In genomic region chr21:30408782-30409494, GRCh38 we compare ENCODE assay signal across 7 cellular contexts. TPM values are rescaled to one million over a fixed set of nuclear protein-coding genes. Genes with fewer than 3 reads are reported as not detected.
DNase-seq lines count a peak whose midpoint lies in the region; ATAC-seq, FAIRE-seq and TF ChIP-seq lines count a peak whose summit lies in the region.
"Had no signal": no experiment of that assay in that cellular context is flagged by ENCODE, and none has a peak within 500 bp of the region (broad histone marks: within the 10 kb centered on the region; RNA-seq: fewer than 3 reads in every experiment).

No MANE protein-coding gene starts in this region.

- H3K27me3 ChIP-seq in GM12878 (replicated peaks in 1 of 2; ENCODE audit: control insufficient read depth in 2 of 2, insufficient read depth in 2 of 2, low read length in 1 of 2) (no peaks in the 10 kb centered on the region), trophoblast cell (ENCODE audit: insufficient read depth, low read length) (no peaks in the 10 kb centered on the region)
- H3K27me3 ChIP-seq: Peyer's patch had no signal

- H3K4ac ChIP-seq in trophoblast cell (ENCODE audit: low read depth, low read length) = no peak overlapping the region

- H2BK12ac ChIP-seq in trophoblast cell (ENCODE audit: low read length) = no peak overlapping the region

- no peak for TF ChIP-seq RAD21 in GM12878 (IDR thresholded peaks at IDR 0.05; ENCODE audit: insufficient read depth, low read depth, low read length)

- 39% methylated on average over 14 of the region's 14 CpGs for WGBS in GM12878 (ENCODE audit: insufficient coverage, insufficient replicate concordance, low lambda C conversion rate, missing lambda C conversion rate)
- WGBS in trophoblast cell (ENCODE audit: extremely low coverage, insufficient coverage, insufficient read length) = no CpG with 5 or more reads among the region's 14 CpGs

- ATAC-seq in GM12878 (peak; percentile 70), GM19463 (IDR thresholded peaks at IDR 0.05; ENCODE audit: unreplicated experiment) (no peak), HG02885 (IDR thresholded peaks at IDR 0.05; ENCODE audit: poor library complexity, unreplicated experiment) (no peak)

- H3K79me1 ChIP-seq in trophoblast cell (ENCODE audit: low read length) = no peaks in the 10 kb centered on the region

- H2BK120ac ChIP-seq in trophoblast cell (ENCODE audit: insufficient read depth, low read length, poor library complexity) = no peak overlapping the region

- no peak overlapping the region for H3K23ac ChIP-seq in trophoblast cell (ENCODE audit: low read length)

- no peak overlapping the region for H2AFZ ChIP-seq in GM12878 (ENCODE audit: control insufficient read depth, low read depth, low read length)
- H2AFZ ChIP-seq in trophoblast cell (ENCODE audit: insufficient read depth, low read length, poor library complexity) = no peak overlapping the region

- H4K12ac ChIP-seq in trophoblast cell (ENCODE audit: low read depth, low read length) = no peak overlapping the region

- H3K4me2 ChIP-seq in GM12878 (ENCODE audit: control insufficient read depth, insufficient read depth) (no peak overlapping the region), trophoblast cell (ENCODE audit: low read length) (peak overlapping the region; percentile 57)

- intact Hi-C loops in GM12878 (cut with micrococcal nuclease; ENCODE audit: unreplicated experiment) = loop anchor here (1.0 kb wide), 1 partner anchor 68 kb away; no protein-coding TSS in a partner anchor

- in situ Hi-C loops in GM12878 (cut with MboI) = no loop called here

- H3K9me3 ChIP-seq in GM12878 (replicated peaks; ENCODE audit: control insufficient read depth, insufficient read depth, low read length) = no peaks in the 10 kb centered on the region
- no peaks in the 10 kb centered on the region for H3K9me3 ChIP-seq in trophoblast cell (ENCODE audit: insufficient read depth, low read depth, low read length)
- H3K9me3 ChIP-seq: Peyer's patch had no signal

- H4K20me1 ChIP-seq in GM12878 (ENCODE audit: control insufficient read depth, insufficient read depth) = no peaks in the 10 kb centered on the region

- SMC1A ChIA-PET in GM12878 (lab: Charles Lee; ENCODE audit: uncharacterized antibody, unreplicated experiment) = no interaction called here

- H3K18ac ChIP-seq in trophoblast cell (ENCODE audit: low read length) = no peak overlapping the region

- CTCF ChIA-PET in GM12878 (lab: Yijun Ruan, JAX) = interaction anchor here (0.6 to 2.0 kb wide), 4 partner anchors 21 to 68 kb away, joined by 3 to 6 read pairs (median 3); no protein-coding TSS in a partner anchor

- no peak for TF ChIP-seq POLR2A in GM12878 (IDR thresholded peaks at IDR 0.05; ENCODE audit: low read depth, low read length)

- no peak overlapping the region for H2AK5ac ChIP-seq in trophoblast cell (ENCODE audit: low read length)

- no peaks in the 10 kb centered on the region for H3K36me3 ChIP-seq in GM12878 (ENCODE audit: control insufficient read depth in 2 of 2, insufficient read depth in 2 of 2, low read length in 1 of 2)
- H3K36me3 ChIP-seq in trophoblast cell (ENCODE audit: control insufficient read depth in 1 of 2, insufficient read depth in 2 of 2, low read length in 2 of 2) = no peaks in the 10 kb centered on the region
- H3K36me3 ChIP-seq: Peyer's patch had no signal

- no peak for TF ChIP-seq EP300 in GM12878 (IDR thresholded peaks at IDR 0.05; ENCODE audit: borderline replicate concordance in 1 of 2, control insufficient read depth in 1 of 2, low read depth in 2 of 2, low read length in 2 of 2)

- H3K27ac ChIP-seq in GM12878 (ENCODE audit: control insufficient read depth, insufficient read depth) (no peak overlapping the region), trophoblast cell (ENCODE audit: low read depth, low read length) (no peak overlapping the region)
- H3K27ac ChIP-seq: Peyer's patch had no signal

- peak; percentile 52 for DNase-seq in ELF-1 (ENCODE audit: low read depth, low spot score)
- peak; percentile 65 for DNase-seq in NCI-H1694 (lab: John Stamatoyannopoulos, UW)
- no peak for DNase-seq in GM12878 (ENCODE audit: low read depth, low spot score)
- DNase-seq in trophoblast cell = peak; percentile 52 to 79

- POLR2A ChIA-PET in GM12878 (lab: Charles Lee) = no interaction called here

- RAD21 ChIA-PET in GM12878 (lab: Charles Lee; ENCODE audit: unreplicated experiment) = no interaction called here

- H3K4me1 ChIP-seq in GM12878 (ENCODE audit: control insufficient read depth, insufficient read depth, low read length) = no peaks in the 10 kb centered on the region
- no peaks in the 10 kb centered on the region for H3K4me1 ChIP-seq in trophoblast cell (ENCODE audit: control insufficient read depth in 1 of 2, insufficient read depth in 2 of 2, low read length in 2 of 2)
- H3K4me1 ChIP-seq: Peyer's patch had no signal

- no peak overlapping the region for H2BK5ac ChIP-seq in trophoblast cell (ENCODE audit: low read depth, low read length, poor library complexity)

- BruUV-seq in GM12878 (replicated peaks; lab: Mats Ljungman, UMichigan) = no TSS peak

- TF ChIP-seq CTCF in GM12878 (IDR thresholded peaks at IDR 0.05 in 2 of 3, conservative IDR thresholded peaks at IDR 0.05 in 1 of 3; ENCODE audit: control insufficient read depth in 2 of 3, extremely low read depth in 1 of 3, insufficient read depth in 1 of 3, low read depth in 3 of 3, low read length in 3 of 3) = no peak; a peak in 1 of 6 replicates

- no peak for FAIRE-seq in GM12878 (lab: Jason Lieb, UNC)

- no peak overlapping the region for H4K91ac ChIP-seq in trophoblast cell (ENCODE audit: low read depth, low read length)

- no peak overlapping the region for H3K9ac ChIP-seq in GM12878 (ENCODE audit: control insufficient read depth, insufficient read depth, low read length)
- H3K9ac ChIP-seq in trophoblast cell (ENCODE audit: low read length) = no peak overlapping the region

- H3K79me2 ChIP-seq in GM12878 (ENCODE audit: control insufficient read depth, insufficient read depth, low read length) = no peaks in the 10 kb centered on the region
- no peaks in the 10 kb centered on the region for H3K79me2 ChIP-seq in trophoblast cell (ENCODE audit: control insufficient read depth, insufficient read depth, low read length, poor library complexity)

- H3K4me3 ChIP-seq in GM12878 (no peak overlapping the region), trophoblast cell (ENCODE audit: low read depth, low read length) (no peak overlapping the region)
- H3K4me3 ChIP-seq: Peyer's patch had no signal

- H3K14ac ChIP-seq in trophoblast cell (ENCODE audit: low read length) = no peak overlapping the region

- H4K8ac ChIP-seq in trophoblast cell (ENCODE audit: low read depth, low read length) = peak overlapping the region; percentile 6

RNA-seq across cellular contexts. Expression of gene KRTAP13-1, which starts 13.1 kb away (rescaled TPM):
- not detected in 2 replicates for total RNA-seq in GM12878 (2013; cell fraction: nucleolus; rRNA removed)
- total RNA-seq in GM12878 (2014; rRNA removed) (not detected in 2 replicates), GM12878 (2014; rRNA removed; fragmentation: Illumina TruSeq; extraction: Trizol) (not detected in 2 replicates), GM12878 (2021) (not detected in 2 replicates)
- polyA plus RNA-seq in GM12878 (2011; ENCODE audit: low read depth) = not detected
- polyA plus RNA-seq in GM12878 (2011; rRNA removed) (not detected in 2 replicates), GM12878 (2014; fragmentation: Illumina TruSeq; extraction: Trizol) (not detected in 2 replicates), GM12878 (2014; fragmentation: Nextera tagmentation; extraction: Ambion mirVana) (not detected), GM12878 (2014; rRNA removed) (not detected in 2 replicates), GM12878 (2016; fragmentation: Nextera tagmentation; extraction: Ambion mirVana) (not detected)
- not detected in 2 replicates for polyA plus RNA-seq in GM12878 (2011; cell fraction: cytosol; rRNA removed)
- not detected in 2 replicates for polyA plus RNA-seq in GM12878 (2011; cell fraction: nucleus; rRNA removed)
- polyA plus RNA-seq in GM12878 (2012) = not detected in 2 replicates
- polyA minus RNA-seq in GM12878 (2011; rRNA and poly(A)+ RNA removed) = not detected in 2 replicates
- polyA minus RNA-seq in GM12878 (2011; cell fraction: cytosol; rRNA and poly(A)+ RNA removed) = not detected in 2 replicates
- not detected in 2 replicates for polyA minus RNA-seq in GM12878 (2011; cell fraction: nucleus; rRNA and poly(A)+ RNA removed)
- not detected in 2 replicates for polyA plus RNA-seq in trophoblast cell (2013)
- total RNA-seq: Peyer's patch had no signal

RNA-seq across cellular contexts. Expression of gene KRTAP13-3, which starts 16.8 kb away (rescaled TPM):
- not detected in 2 replicates for total RNA-seq in GM12878 (2013; cell fraction: nucleolus; rRNA removed)
- total RNA-seq in GM12878 (2014; rRNA removed) (not detected in 2 replicates), GM12878 (2014; rRNA removed; fragmentation: Illumina TruSeq; extraction: Trizol) (not detected in 2 replicates), GM12878 (2021) (not detected in 2 replicates)
- polyA plus RNA-seq in GM12878 (2011; ENCODE audit: low read depth) = not detected
- polyA plus RNA-seq in GM12878 (2011; rRNA removed) (not detected in 2 replicates), GM12878 (2014; fragmentation: Illumina TruSeq; extraction: Trizol) (not detected in 2 replicates), GM12878 (2014; fragmentation: Nextera tagmentation; extraction: Ambion mirVana) (not detected), GM12878 (2014; rRNA removed) (not detected in 2 replicates), GM12878 (2016; fragmentation: Nextera tagmentation; extraction: Ambion mirVana) (not detected)
- polyA plus RNA-seq in GM12878 (2011; cell fraction: cytosol; rRNA removed) = not detected in 2 replicates
- not detected in 2 replicates for polyA plus RNA-seq in GM12878 (2011; cell fraction: nucleus; rRNA removed)
- not detected in 2 replicates for polyA plus RNA-seq in GM12878 (2012)
- polyA minus RNA-seq in GM12878 (2011; rRNA and poly(A)+ RNA removed) = not detected in 2 replicates
- not detected in 2 replicates for polyA minus RNA-seq in GM12878 (2011; cell fraction: cytosol; rRNA and poly(A)+ RNA removed)
- polyA minus RNA-seq in GM12878 (2011; cell fraction: nucleus; rRNA and poly(A)+ RNA removed) = not detected in 2 replicates
- polyA plus RNA-seq in trophoblast cell (2013) = not detected in 2 replicates
- total RNA-seq: Peyer's patch had no signal

RNA-seq across cellular contexts. Expression of gene KRTAP13-4, which starts 21.1 kb away (rescaled TPM):
- total RNA-seq in GM12878 (2013; cell fraction: nucleolus; rRNA removed) = not detected in 2 replicates
- total RNA-seq in GM12878 (2014; rRNA removed) (not detected in 2 replicates), GM12878 (2014; rRNA removed; fragmentation: Illumina TruSeq; extraction: Trizol) (not detected in 2 replicates), GM12878 (2021) (not detected in 2 replicates)
- not detected for polyA plus RNA-seq in GM12878 (2011; ENCODE audit: low read depth)
- polyA plus RNA-seq in GM12878 (2011; rRNA removed) (not detected in 2 replicates), GM12878 (2014; fragmentation: Illumina TruSeq; extraction: Trizol) (not detected in 2 replicates), GM12878 (2014; fragmentation: Nextera tagmentation; extraction: Ambion mirVana) (not detected), GM12878 (2014; rRNA removed) (not detected in 2 replicates), GM12878 (2016; fragmentation: Nextera tagmentation; extraction: Ambion mirVana) (not detected)
- polyA plus RNA-seq in GM12878 (2011; cell fraction: cytosol; rRNA removed) = not detected in 2 replicates
- polyA plus RNA-seq in GM12878 (2011; cell fraction: nucleus; rRNA removed) = not detected in 2 replicates
- not detected in 2 replicates for polyA plus RNA-seq in GM12878 (2012)
- polyA minus RNA-seq in GM12878 (2011; rRNA and poly(A)+ RNA removed) = not detected in 2 replicates
- polyA minus RNA-seq in GM12878 (2011; cell fraction: cytosol; rRNA and poly(A)+ RNA removed) = not detected in 2 replicates
- not detected in 2 replicates for polyA minus RNA-seq in GM12878 (2011; cell fraction: nucleus; rRNA and poly(A)+ RNA removed)
- not detected in 2 replicates for polyA plus RNA-seq in trophoblast cell (2013)
- total RNA-seq: Peyer's patch had no signal

RNA-seq across cellular contexts. Expression of gene KRTAP15-1, which starts 31.1 kb away (rescaled TPM):
- total RNA-seq in GM12878 (2013; cell fraction: nucleolus; rRNA removed) = not detected in 2 replicates
- total RNA-seq in GM12878 (2014; rRNA removed) (not detected in 2 replicates), GM12878 (2014; rRNA removed; fragmentation: Illumina TruSeq; extraction: Trizol) (not detected in 2 replicates), GM12878 (2021) (not detected in 2 replicates)
- polyA plus RNA-seq in GM12878 (2011; ENCODE audit: low read depth) = not detected
- polyA plus RNA-seq in GM12878 (2011; rRNA removed) (not detected in 2 replicates), GM12878 (2014; fragmentation: Illumina TruSeq; extraction: Trizol) (not detected in 2 replicates), GM12878 (2014; fragmentation: Nextera tagmentation; extraction: Ambion mirVana) (not detected), GM12878 (2014; rRNA removed) (not detected in 2 replicates), GM12878 (2016; fragmentation: Nextera tagmentation; extraction: Ambion mirVana) (not detected)
- not detected in 2 replicates for polyA plus RNA-seq in GM12878 (2011; cell fraction: cytosol; rRNA removed)
- not detected in 2 replicates for polyA plus RNA-seq in GM12878 (2011; cell fraction: nucleus; rRNA removed)
- polyA plus RNA-seq in GM12878 (2012) = not detected in 2 replicates
- not detected in 2 replicates for polyA minus RNA-seq in GM12878 (2011; rRNA and poly(A)+ RNA removed)
- not detected in 2 replicates for polyA minus RNA-seq in GM12878 (2011; cell fraction: cytosol; rRNA and poly(A)+ RNA removed)
- polyA minus RNA-seq in GM12878 (2011; cell fraction: nucleus; rRNA and poly(A)+ RNA removed) = not detected in 2 replicates
- not detected in 2 replicates for polyA plus RNA-seq in trophoblast cell (2013)
- total RNA-seq: Peyer's patch had no signal

RNA-seq across cellular contexts. Expression of gene KRTAP13-2, which starts 36.9 kb away (rescaled TPM):
- total RNA-seq in GM12878 (2013; cell fraction: nucleolus; rRNA removed) = not detected in 2 replicates
- total RNA-seq in GM12878 (2014; rRNA removed) (not detected in 2 replicates), GM12878 (2014; rRNA removed; fragmentation: Illumina TruSeq; extraction: Trizol) (not detected in 2 replicates), GM12878 (2021) (not detected in 2 replicates)
- not detected for polyA plus RNA-seq in GM12878 (2011; ENCODE audit: low read depth)
- polyA plus RNA-seq in GM12878 (2011; rRNA removed) (not detected in 2 replicates), GM12878 (2014; fragmentation: Illumina TruSeq; extraction: Trizol) (not detected in 2 replicates), GM12878 (2014; fragmentation: Nextera tagmentation; extraction: Ambion mirVana) (not detected), GM12878 (2014; rRNA removed) (not detected in 2 replicates), GM12878 (2016; fragmentation: Nextera tagmentation; extraction: Ambion mirVana) (not detected)
- polyA plus RNA-seq in GM12878 (2011; cell fraction: cytosol; rRNA removed) = not detected in 2 replicates
- polyA plus RNA-seq in GM12878 (2011; cell fraction: nucleus; rRNA removed) = not detected in 2 replicates
- not detected in 2 replicates for polyA plus RNA-seq in GM12878 (2012)
- not detected in 2 replicates for polyA minus RNA-seq in GM12878 (2011; rRNA and poly(A)+ RNA removed)
- polyA minus RNA-seq in GM12878 (2011; cell fraction: cytosol; rRNA and poly(A)+ RNA removed) = not detected in 2 replicates
- polyA minus RNA-seq in GM12878 (2011; cell fraction: nucleus; rRNA and poly(A)+ RNA removed) = not detected in 2 replicates
- not detected in 2 replicates for polyA plus RNA-seq in trophoblast cell (2013)
- total RNA-seq: Peyer's patch had no signal
